ENCODE assay signal across 1 cellular context in the genomic region with DNA sequence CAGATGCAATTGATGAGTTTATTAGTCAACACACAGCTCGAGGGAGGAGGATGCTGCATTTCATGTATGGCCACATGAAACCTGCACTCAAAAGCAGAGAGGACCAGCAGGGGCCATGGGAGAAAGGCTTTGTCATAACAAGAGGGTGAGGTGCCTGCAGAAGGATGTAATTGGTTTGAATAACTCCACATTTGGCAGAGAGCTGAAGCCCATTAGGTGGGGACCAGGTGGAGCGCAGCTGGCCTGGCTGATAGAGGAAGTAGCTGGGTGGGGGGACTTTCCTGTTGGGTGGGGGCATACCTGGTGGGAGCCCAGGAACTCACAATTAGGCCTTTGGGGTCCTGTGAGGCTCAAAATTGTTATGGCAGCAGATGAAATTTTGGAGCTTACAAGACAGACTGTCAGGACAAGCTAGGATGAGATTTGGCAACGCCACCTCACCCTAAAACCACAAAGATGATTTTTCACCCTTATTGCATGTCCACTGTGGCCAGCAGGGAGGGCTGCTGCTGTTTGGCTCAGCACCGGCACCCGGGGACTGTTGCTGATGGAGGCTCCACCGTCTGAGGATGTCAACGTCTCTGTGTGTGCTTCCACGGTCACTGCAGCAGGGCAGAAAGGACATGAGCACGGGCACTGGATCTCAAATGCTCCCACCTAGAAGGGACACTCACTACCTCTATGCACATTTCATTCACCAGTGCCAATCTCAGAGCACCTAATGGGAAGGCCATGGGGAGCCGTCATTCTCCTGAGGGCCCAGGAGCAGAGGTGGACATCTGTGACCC.
TF ChIP-seq lines count a peak whose summit lies in the region.

No MANE protein-coding gene starts in this region.

TF ChIP-seq in H1, 55 proteins besides CTCF, POLR2A, EP300 and RAD21:
- no peak for TF ChIP-seq SP2 (IDR thresholded peaks at IDR 0.05; ENCODE audit: low read length)
- TF ChIP-seq PHF8 (conservative IDR thresholded peaks at IDR 0.05; ENCODE audit: low read depth, low read length): no peak
- TF ChIP-seq, protein P1, sequence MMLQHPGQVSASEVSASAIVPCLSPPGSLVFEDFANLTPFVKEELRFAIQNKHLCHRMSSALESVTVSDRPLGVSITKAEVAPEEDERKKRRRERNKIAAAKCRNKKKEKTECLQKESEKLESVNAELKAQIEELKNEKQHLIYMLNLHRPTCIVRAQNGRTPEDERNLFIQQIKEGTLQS (IDR thresholded peaks at IDR 0.05; ENCODE audit: insufficient read depth, low read depth, low read length): no peak
- no peak for TF ChIP-seq CHD1 (IDR thresholded peaks at IDR 0.05; ENCODE audit: low read depth, low read length)
- no peak for TF ChIP-seq SUZ12 (IDR thresholded peaks at IDR 0.05; ENCODE audit: low read length)
- no peak for TF ChIP-seq BCL11A (IDR thresholded peaks at IDR 0.05; ENCODE audit: low read depth in 2 of 2, low read length in 2 of 2)
- no peak for TF ChIP-seq POLR2AphosphoS5 (IDR thresholded peaks at IDR 0.05; ENCODE audit: low read depth, low read length)
- no peak for TF ChIP-seq JUND (IDR thresholded peaks at IDR 0.05; ENCODE audit: low read length)
- no peak for TF ChIP-seq ASH2L (IDR thresholded peaks at IDR 0.05; ENCODE audit: low read length)
- TF ChIP-seq, protein P2, sequence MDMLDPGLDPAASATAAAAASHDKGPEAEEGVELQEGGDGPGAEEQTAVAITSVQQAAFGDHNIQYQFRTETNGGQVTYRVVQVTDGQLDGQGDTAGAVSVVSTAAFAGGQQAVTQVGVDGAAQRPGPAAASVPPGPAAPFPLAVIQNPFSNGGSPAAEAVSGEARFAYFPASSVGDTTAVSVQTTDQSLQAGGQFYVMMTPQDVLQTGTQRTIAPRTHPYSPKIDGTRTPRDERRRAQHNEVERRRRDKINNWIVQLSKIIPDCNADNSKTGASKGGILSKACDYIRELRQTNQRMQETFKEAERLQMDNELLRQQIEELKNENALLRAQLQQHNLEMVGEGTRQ (IDR thresholded peaks at IDR 0.05; ENCODE audit: low read length): no peak
- no peak for TF ChIP-seq SAP30 (IDR thresholded peaks at IDR 0.05; ENCODE audit: insufficient read depth, insufficient replicate concordance, low read length)
- TF ChIP-seq TAF1 (IDR thresholded peaks at IDR 0.05; ENCODE audit: low read depth, low read length): no peak
- no peak for TF ChIP-seq KDM4A (IDR thresholded peaks at IDR 0.05; ENCODE audit: low read depth, low read length, severe bottlenecking)
- no peak for TF ChIP-seq SIX5 (IDR thresholded peaks at IDR 0.05; ENCODE audit: low read depth, low read length)
- no peak for TF ChIP-seq CBX5 (IDR thresholded peaks at IDR 0.05; ENCODE audit: low read depth, low read length)
